11 cellular contexts compared by ENCODE assay signal in genomic region chr1:34982820-34983376, GRCh38. TPM values are rescaled to one million over a fixed set of nuclear protein-coding genes. Genes with fewer than 3 reads are reported as not detected.
DNase-seq lines count a peak whose midpoint lies in the region; ATAC-seq and TF ChIP-seq lines count a peak whose summit lies in the region.
"Had no signal": no experiment of that assay in that cellular context is flagged by ENCODE, and none has a peak within 500 bp of the region (broad histone marks: within the 10 kb centered on the region; RNA-seq: fewer than 3 reads in every experiment).

No MANE protein-coding gene starts in this region.

- intact Hi-C loops in natural killer cell (cut with micrococcal nuclease) = no loop called here

- TF ChIP-seq CTCF in GM20000 (IDR thresholded peaks at IDR 0.05; ENCODE audit: extremely low read depth, missing control alignments) = no peak
- TF ChIP-seq CTCF in natural killer cell (IDR thresholded peaks at IDR 0.05) = no peak

- H3K4me3 Mint-ChIP-seq in T-helper 2 cell treated with Interferon-gamma antibody and Interleukin-4, amounts not matched to agents 5 μg/mL and 100 μg/mL, for 36 hours = peak overlapping the region; percentile 48
- peak overlapping the region; percentile 34 for H3K4me3 Mint-ChIP-seq in activated CD4-positive, alpha-beta memory T cell treated with anti-CD3 and anti-CD28 coated beads, Interleukin-2, amount 10 ng/mL, durations not matched to agents 7 days and 5 days
- peak overlapping the region; percentile 49 for H3K4me3 Mint-ChIP-seq in natural killer cell

- no peak for ATAC-seq in natural killer cell
- ATAC-seq in GM21723 (IDR thresholded peaks at IDR 0.05; ENCODE audit: unreplicated experiment) = no peak
- ATAC-seq: upper lobe of right lung had no signal

- H3K4me1 Mint-ChIP-seq in T-helper 2 cell treated with Interferon-gamma antibody and Interleukin-4, amounts not matched to agents 5 μg/mL and 100 μg/mL, for 36 hours (ENCODE audit: low read depth) = peaks cover 17% of the 10 kb centered on the region
- H3K4me1 Mint-ChIP-seq in activated CD4-positive, alpha-beta memory T cell treated with anti-CD3 and anti-CD28 coated beads, Interleukin-2, amount 10 ng/mL, durations not matched to agents 7 days and 5 days = peaks cover 34% of the 10 kb centered on the region
- H3K4me1 Mint-ChIP-seq in natural killer cell = peaks cover 27 to 57% of the 10 kb centered on the region in 2 donors

- peaks cover 16% of the 10 kb centered on the region for H3K36me3 Mint-ChIP-seq in T-helper 2 cell treated with Interferon-gamma antibody and Interleukin-4, amounts not matched to agents 5 μg/mL and 100 μg/mL, for 36 hours (ENCODE audit: low read depth)
- H3K36me3 Mint-ChIP-seq in activated CD4-positive, alpha-beta memory T cell treated with anti-CD3 and anti-CD28 coated beads, Interleukin-2, amount 10 ng/mL, durations not matched to agents 7 days and 5 days (ENCODE audit: low read depth) = peaks cover 26% of the 10 kb centered on the region
- no peaks in the 10 kb centered on the region for H3K36me3 Mint-ChIP-seq in natural killer cell

- H3K27me3 Mint-ChIP-seq in T-helper 2 cell treated with Interferon-gamma antibody and Interleukin-4, amounts not matched to agents 5 μg/mL and 100 μg/mL, for 36 hours (ENCODE audit: low read depth) = no peaks in the 10 kb centered on the region
- H3K27me3 Mint-ChIP-seq in activated CD4-positive, alpha-beta memory T cell treated with anti-CD3 and anti-CD28 coated beads, Interleukin-2, amount 10 ng/mL, durations not matched to agents 7 days and 5 days = no peaks in the 10 kb centered on the region
- H3K27me3 Mint-ChIP-seq in natural killer cell (ENCODE audit: low read depth in 2 of 2) = no peaks in the 10 kb centered on the region

- no peak for DNase-seq in T-helper 2 cell treated with Interferon-gamma antibody and Interleukin-4, amounts not matched to agents 5 μg/mL and 100 μg/mL, for 36 hours (ENCODE audit: low spot score)
- DNase-seq in T-helper 2 cell (no peak), GM20000 (ENCODE audit: low spot score) (peak; percentile 54), natural killer cell (no peak), LoVo (ENCODE audit: low spot score) (no peak), GOT3 (lab: John Stamatoyannopoulos, UW) (no peak)
- no peak for DNase-seq in activated CD4-positive, alpha-beta memory T cell treated with anti-CD3 and anti-CD28 coated beads, Interleukin-2, amount 10 ng/mL, durations not matched to agents 7 days and 5 days
- DNase-seq: activated effector memory CD4-positive, alpha-beta T cell treated with Interleukin-2 at 50 U/mL for 16 hours; upper lobe of right lung had no signal

- POLR2A ChIA-PET in activated CD4-positive, alpha-beta memory T cell treated with anti-CD3 and anti-CD28 coated beads, Interleukin-2, amount 10 ng/mL, durations not matched to agents 7 days and 5 days (lab: Charles Lee) = interaction anchor here (0.5 to 1.4 kb wide), 3 partner anchors 8 to 123 kb away, joined by 3 read pairs; partner anchors contain the start of gene SMIM12

- CTCF ChIA-PET in activated CD4-positive, alpha-beta memory T cell treated with anti-CD3 and anti-CD28 coated beads, Interleukin-2, amount 10 ng/mL, durations not matched to agents 7 days and 5 days (lab: Charles Lee) = interaction anchor here (1.0 kb wide), 1 partner anchor 8 kb away, joined by 7 read pairs; no protein-coding TSS in a partner anchor

- H3K27ac Mint-ChIP-seq in T-helper 2 cell treated with Interferon-gamma antibody and Interleukin-4, amounts not matched to agents 5 μg/mL and 100 μg/mL, for 36 hours = no peak overlapping the region
- H3K27ac Mint-ChIP-seq in activated CD4-positive, alpha-beta memory T cell treated with anti-CD3 and anti-CD28 coated beads, Interleukin-2, amount 10 ng/mL, durations not matched to agents 7 days and 5 days = no peak overlapping the region
- H3K27ac Mint-ChIP-seq in natural killer cell = no peak overlapping the region

- no peaks in the 10 kb centered on the region for H3K9me3 Mint-ChIP-seq in T-helper 2 cell treated with Interferon-gamma antibody and Interleukin-4, amounts not matched to agents 5 μg/mL and 100 μg/mL, for 36 hours
- H3K9me3 Mint-ChIP-seq in activated CD4-positive, alpha-beta memory T cell treated with anti-CD3 and anti-CD28 coated beads, Interleukin-2, amount 10 ng/mL, durations not matched to agents 7 days and 5 days = no peaks in the 10 kb centered on the region
- H3K9me3 Mint-ChIP-seq in natural killer cell = no peaks in the 10 kb centered on the region

RNA-seq across cellular contexts. Expression of gene TMEM35B, which starts 2.2 kb away (rescaled TPM):
- 10 to 100 TPM; 38.7 to 42.4 TPM for total RNA-seq in activated CD4-positive, alpha-beta memory T cell treated with anti-CD3 and anti-CD28 coated beads, Interleukin-2, amount 10 ng/mL, durations not matched to agents 7 days and 5 days
- 10 to 100 TPM in 2 of 3 donors, 1 to 10 TPM in 1; 4.1 to 18.5 (median 10.5) TPM for total RNA-seq in natural killer cell

RNA-seq across cellular contexts. Expression of gene ZMYM6, which starts 48.8 kb away (rescaled TPM):
- 10 to 100 TPM; 20.3 to 22.5 TPM for total RNA-seq in activated CD4-positive, alpha-beta memory T cell treated with anti-CD3 and anti-CD28 coated beads, Interleukin-2, amount 10 ng/mL, durations not matched to agents 7 days and 5 days
- 10 to 100 TPM; 48.3 to 50.2 (median 48.8) TPM for total RNA-seq in natural killer cell

RNA-seq across cellular contexts. Expression of gene DLGAP3, which starts 53.4 kb away (rescaled TPM):
- under 1 TPM; 0.55 to 0.88 TPM for total RNA-seq in activated CD4-positive, alpha-beta memory T cell treated with anti-CD3 and anti-CD28 coated beads, Interleukin-2, amount 10 ng/mL, durations not matched to agents 7 days and 5 days
- under 1 TPM; 0.33 to 0.38 (median 0.36) TPM for total RNA-seq in natural killer cell
- total RNA-seq: smooth muscle cell had no signal
